In the genomic region with DNA sequence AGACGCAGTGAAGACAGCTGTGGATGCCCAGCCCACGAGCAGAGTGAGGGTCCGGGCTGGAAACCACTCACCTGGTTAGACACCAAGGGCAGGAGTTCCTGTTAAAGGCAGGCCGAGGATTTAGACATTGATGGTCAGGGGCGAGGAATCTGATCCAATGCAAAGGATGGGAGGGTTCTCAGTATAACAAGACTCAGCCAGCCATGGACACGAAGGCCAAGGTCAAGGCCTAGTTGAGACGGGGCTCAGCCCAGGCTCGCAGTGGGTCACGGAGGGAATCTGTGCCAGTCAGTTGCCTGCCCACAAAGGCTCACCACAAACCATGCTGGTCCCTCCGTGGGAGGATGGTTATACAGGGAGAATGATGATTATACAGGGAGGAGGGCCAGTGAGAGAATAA, we compare ENCODE assay signal across 28 cellular contexts.
"Had no signal": no experiment of that assay in that cellular context is flagged by ENCODE, and none has a peak within 500 bp of the region (broad histone marks: within the 10 kb centered on the region; RNA-seq: fewer than 3 reads in every experiment).

No MANE protein-coding gene starts in this region.

- H3K27me3 Mint-ChIP-seq: activated CD4-positive, alpha-beta memory T cell treated with anti-CD3 and anti-CD28 coated beads for 36 hours; activated naive CD4-positive, alpha-beta T cell treated with anti-CD3 and anti-CD28 coated beads, Interleukin-2, amount 10 ng/mL, durations not matched to agents 7 days and 5 days had no signal

- H3K27ac Mint-ChIP-seq: activated B cell treated with CpG ODN at 0.5 μM for 24 hours; activated CD4-positive, alpha-beta memory T cell treated with anti-CD3 and anti-CD28 coated beads for 36 hours; activated CD4-positive, alpha-beta T cell treated with anti-CD3 and anti-CD28 coated beads, Interleukin-2, amount 10 ng/mL, durations not matched to agents 7 days and 5 days; activated naive CD4-positive, alpha-beta T cell treated with anti-CD3 and anti-CD28 coated beads, Interleukin-2, amount 10 ng/mL, durations not matched to agents 7 days and 5 days; activated naive CD8-positive, alpha-beta T cell treated with anti-CD3 and anti-CD28 coated beads for 36 hours; activated T-helper 17 cell treated with anti-CD3 and anti-CD28 coated beads, Interleukin-2, amount 50 U/mL, for 72 hours; T-helper 1 cell treated with Interleukin-12 subunit alpha and Interleukin-12 subunit beta and Interleukin-4 antibody, amounts not matched to agents 30 μg/mL and 1 μg/mL, for 36 hours had no signal

- H3K9me3 ChIP-seq: MG63, SJSA1 had no signal

- H3K4me3 ChIP-seq: cardiac muscle cell, MG63, SJSA1 had no signal

- H3K27ac ChIP-seq: brain microvascular endothelial cell, cardiac muscle cell, KMS-11, RWPE1, SJSA1 had no signal

- H3K4me3 Mint-ChIP-seq: activated B cell treated with CpG ODN at 0.5 μM for 24 hours; activated CD4-positive, alpha-beta memory T cell treated with anti-CD3 and anti-CD28 coated beads for 36 hours; activated CD4-positive, alpha-beta T cell treated with anti-CD3 and anti-CD28 coated beads, Interleukin-2, amount 10 ng/mL, durations not matched to agents 7 days and 5 days; activated naive CD4-positive, alpha-beta T cell treated with anti-CD3 and anti-CD28 coated beads, Interleukin-2, amount 10 ng/mL, durations not matched to agents 7 days and 5 days; activated naive CD8-positive, alpha-beta T cell treated with anti-CD3 and anti-CD28 coated beads for 36 hours; activated T-helper 17 cell treated with anti-CD3 and anti-CD28 coated beads, Interleukin-2, amount 50 U/mL, for 72 hours; T-helper 1 cell treated with Interleukin-12 subunit alpha and Interleukin-12 subunit beta and Interleukin-4 antibody, amounts not matched to agents 30 μg/mL and 1 μg/mL, for 36 hours had no signal

- H3K9me3 Mint-ChIP-seq: activated B cell treated with CpG ODN at 0.5 μM for 24 hours; activated naive CD8-positive, alpha-beta T cell treated with anti-CD3 and anti-CD28 coated beads for 36 hours; activated T-helper 17 cell treated with anti-CD3 and anti-CD28 coated beads, Interleukin-2, amount 50 U/mL, for 72 hours had no signal

- H3K9ac ChIP-seq: KMS-11 had no signal

- H3K4me1 ChIP-seq: SJSA1 had no signal

- ATAC-seq: activated T-helper 17 cell treated with anti-CD3 and anti-CD28 coated beads, Interleukin-2, amount 50 U/mL, for 72 hours; Panc1; SK-N-SH treated with all-trans-retinoic acid at 6 μM for 48 hours had no signal

- H3K36me3 ChIP-seq: brain microvascular endothelial cell, cardiac muscle cell, MG63, SJSA1 had no signal

- H3K4me2 ChIP-seq: KMS-11 had no signal

- H3K4me1 Mint-ChIP-seq: activated B cell treated with CpG ODN at 0.5 μM for 24 hours; activated CD4-positive, alpha-beta T cell treated with anti-CD3 and anti-CD28 coated beads, Interleukin-2, amount 10 ng/mL, durations not matched to agents 7 days and 5 days; activated naive CD4-positive, alpha-beta T cell treated with anti-CD3 and anti-CD28 coated beads, Interleukin-2, amount 10 ng/mL, durations not matched to agents 7 days and 5 days; activated naive CD8-positive, alpha-beta T cell treated with anti-CD3 and anti-CD28 coated beads for 36 hours; activated T-helper 17 cell treated with anti-CD3 and anti-CD28 coated beads, Interleukin-2, amount 50 U/mL, for 72 hours had no signal

- DNase-seq: activated B cell treated with CpG ODN at 0.5 μM for 24 hours; activated CD4-positive, alpha-beta memory T cell treated with anti-CD3 and anti-CD28 coated beads for 36 hours; activated CD4-positive, alpha-beta T cell treated with anti-CD3 and anti-CD28 coated beads for 1 hour; activated CD4-positive, alpha-beta T cell treated with anti-CD3 and anti-CD28 coated beads, Interleukin-2, amount 10 ng/mL, durations not matched to agents 7 days and 5 days; activated CD8-positive, alpha-beta memory T cell treated with anti-CD3 and anti-CD28 coated beads for 24 hours; activated gamma-delta T cell; activated naive CD4-positive, alpha-beta T cell treated with anti-CD3 and anti-CD28 coated beads, Interleukin-2, amount 10 ng/mL, durations not matched to agents 7 days and 5 days; activated naive CD8-positive, alpha-beta T cell treated with anti-CD3 and anti-CD28 coated beads for 36 hours; activated T-cell treated with anti-CD3 and anti-CD28 coated beads, Interleukin-2, amount 50 U/mL, for 48 hours; brain microvascular endothelial cell; MG63; NCI-H1105 treated with DMSO at 0.1 percent for 48 hours; NCI-H1436 treated with DMSO at 0.1 percent for 48 hours; NCI-H187; NCI-H2081; NCI-H510A treated with DMSO at 0.1 percent for 48 hours; NCI-H69; NK-92 treated with Interleukin-12 subunit alpha and Interleukin-12 subunit beta, amount 100 ng/mL, for 24 hours; OCI-M1; Right ventricle myocardium superior had no signal

- H3K36me3 Mint-ChIP-seq: activated CD4-positive, alpha-beta memory T cell treated with anti-CD3 and anti-CD28 coated beads for 36 hours; activated naive CD4-positive, alpha-beta T cell treated with anti-CD3 and anti-CD28 coated beads, Interleukin-2, amount 10 ng/mL, durations not matched to agents 7 days and 5 days; activated naive CD8-positive, alpha-beta T cell treated with anti-CD3 and anti-CD28 coated beads for 36 hours had no signal

- H3K27me3 ChIP-seq: brain microvascular endothelial cell, cardiac muscle cell, MG63 had no signal
